In genomic region chr1:8423702-8424538, GRCh38 we compare ENCODE assay signal across 8 cellular contexts.
DNase-seq lines count a peak whose midpoint lies in the region; ATAC-seq and TF ChIP-seq lines count a peak whose summit lies in the region.

No MANE protein-coding gene starts in this region.

- DNase-seq in EL: peak; percentile 67
- peak; percentile 77 for DNase-seq in HuH-7 (ENCODE audit: low spot score)
- peak; percentile 76 for DNase-seq in SW480 (ENCODE audit: low spot score)
- DNase-seq in left ventricle myocardium superior: peak; percentile 75
- no peak for DNase-seq in retinal pigment epithelial cell (ENCODE audit: low read depth)
- no peak for DNase-seq in NCI-H2029 (lab: John Stamatoyannopoulos, UW)

- peak overlapping the region; percentile 73 for H3K4me3 ChIP-seq in retinal pigment epithelial cell (ENCODE audit: low read length)

- ATAC-seq in left ventricle myocardium superior (peak; percentile 48), GM19463 (IDR thresholded peaks at IDR 0.05; ENCODE audit: unreplicated experiment) (no peak)

- 1% methylated on average over 27 to 77 of the region's 78 CpGs for WGBS in adipose tissue, 3 donors

- H3K27ac ChIP-seq in adipose tissue (ENCODE audit: low read depth, low read length): peak overlapping the region; percentile 87

- intact Hi-C loops in left ventricle myocardium superior (cut with micrococcal nuclease): no loop called here

- TF ChIP-seq CTCF in retinal pigment epithelial cell (conservative IDR thresholded peaks at IDR 0.05; ENCODE audit: low read depth, low read length): no peak

Comparison
In these comparisons a context has a peak if more than half of its experiments do, and no peak if none do; other contexts are left out.
1. DNase-seq: peak in EL (single experiment), HuH-7 (single experiment), SW480 (single experiment) and left ventricle myocardium superior (single experiment); none in retinal pigment epithelial cell (single experiment) and NCI-H2029 (single experiment).